1 cellular context compared by ENCODE assay signal in genomic region chr7:143256932-143257331, GRCh38.
A peak's percentile ranks its signal among the peaks of the same experiment; 100 is the strongest.
TF ChIP-seq lines count a peak whose summit lies in the region.

No MANE protein-coding gene starts in this region.

TF ChIP-seq in K562, 482 proteins besides CTCF, POLR2A, EP300 and RAD21 (continued from another document and continues in another):
- TF ChIP-seq HES1 (IDR thresholded peaks at IDR 0.05; ENCODE audit: low read depth) (no peak), CEBPZ (IDR thresholded peaks at IDR 0.05; ENCODE audit: borderline replicate concordance, low read depth, low read length) (no peak), BDP1 (IDR thresholded peaks at IDR 0.05; ENCODE audit: insufficient read depth, insufficient read length) (no peak), ELF4 (CRISPR knock-in tag; IDR thresholded peaks at IDR 0.05) (no peak), ZHX1 (conservative IDR thresholded peaks at IDR 0.05; ENCODE audit: low read length) (no peak), PATZ1 (CRISPR knock-in tag; IDR thresholded peaks at IDR 0.05; ENCODE audit: borderline replicate concordance) (no peak), RBM39 (optimal IDR thresholded peaks at IDR 0.05; ENCODE audit: low read depth, low read length) (no peak), ZNF184 (CRISPR knock-in tag; IDR thresholded peaks at IDR 0.05) (no peak), BRF1 (IDR thresholded peaks at IDR 0.05; ENCODE audit: borderline replicate concordance, extremely low read depth, insufficient read length) (no peak), C11orf30 (IDR thresholded peaks at IDR 0.05; ENCODE audit: low read depth) (no peak), ZMIZ1 (IDR thresholded peaks at IDR 0.05; ENCODE audit: low read depth in 2 of 2, low read length in 2 of 2) (no peak; a peak in 1 of 4 replicates), CLOCK (CRISPR knock-in tag; IDR thresholded peaks at IDR 0.05; ENCODE audit: borderline replicate concordance) (no peak), CHAMP1 (IDR thresholded peaks at IDR 0.05) (0 out of 2 replicates have a peak, but pooled peaks have one; percentile 41), GTF2B (IDR thresholded peaks at IDR 0.05; ENCODE audit: extremely low read depth, insufficient read length) (no peak), MTA3 (IDR thresholded peaks at IDR 0.05; ENCODE audit: borderline replicate concordance) (no peak; the same call in 1 of the 2 replicates), NUFIP1 (IDR thresholded peaks at IDR 0.05; ENCODE audit: partially characterized antibody) (no peak), L3MBTL2 (IDR thresholded peaks at IDR 0.05) (no peak), THRA (IDR thresholded peaks at IDR 0.05) (no peak), SLC30A9 (CRISPR knock-in tag; IDR thresholded peaks at IDR 0.05) (no peak), ETV6 (IDR thresholded peaks at IDR 0.05; ENCODE audit: borderline replicate concordance in 1 of 2, low read depth in 2 of 2, low read length in 1 of 2) (no peak), ETV6 (CRISPR knock-in tag; IDR thresholded peaks at IDR 0.05; ENCODE audit: borderline replicate concordance) (no peak), NKRF (IDR thresholded peaks at IDR 0.05; ENCODE audit: borderline replicate concordance) (no peak), ILK (tag; IDR thresholded peaks at IDR 0.05; ENCODE audit: borderline replicate concordance, low read depth) (no peak), CREBBP (IDR thresholded peaks at IDR 0.05; ENCODE audit: low read depth, low read length) (no peak), NR1H2 (CRISPR knock-in tag; IDR thresholded peaks at IDR 0.05) (no peak), ZNF551 (CRISPR knock-in tag; IDR thresholded peaks at IDR 0.05) (no peak), SIN3A (IDR thresholded peaks at IDR 0.05; ENCODE audit: borderline replicate concordance in 2 of 2, control insufficient read depth in 1 of 2, low read depth in 2 of 2, low read length in 2 of 2) (no peak), KDM5B (IDR thresholded peaks at IDR 0.05; ENCODE audit: insufficient replicate concordance, low read depth, low read length) (no peak), CBX1 (IDR thresholded peaks at IDR 0.05; ENCODE audit: low read depth) (no peak), POU5F1 (IDR thresholded peaks at IDR 0.05; ENCODE audit: borderline replicate concordance, low read depth, low read length, partially characterized antibody) (no peak), CBFB (CRISPR knock-in tag; IDR thresholded peaks at IDR 0.05) (no peak), BRD4 (IDR thresholded peaks at IDR 0.05) (no peak), CHD1 (IDR thresholded peaks at IDR 0.05; ENCODE audit: low read length) (no peak), HMG20B (CRISPR knock-in tag; IDR thresholded peaks at IDR 0.05) (no peak)
